13 cellular contexts compared by ENCODE assay signal in the genomic region with DNA sequence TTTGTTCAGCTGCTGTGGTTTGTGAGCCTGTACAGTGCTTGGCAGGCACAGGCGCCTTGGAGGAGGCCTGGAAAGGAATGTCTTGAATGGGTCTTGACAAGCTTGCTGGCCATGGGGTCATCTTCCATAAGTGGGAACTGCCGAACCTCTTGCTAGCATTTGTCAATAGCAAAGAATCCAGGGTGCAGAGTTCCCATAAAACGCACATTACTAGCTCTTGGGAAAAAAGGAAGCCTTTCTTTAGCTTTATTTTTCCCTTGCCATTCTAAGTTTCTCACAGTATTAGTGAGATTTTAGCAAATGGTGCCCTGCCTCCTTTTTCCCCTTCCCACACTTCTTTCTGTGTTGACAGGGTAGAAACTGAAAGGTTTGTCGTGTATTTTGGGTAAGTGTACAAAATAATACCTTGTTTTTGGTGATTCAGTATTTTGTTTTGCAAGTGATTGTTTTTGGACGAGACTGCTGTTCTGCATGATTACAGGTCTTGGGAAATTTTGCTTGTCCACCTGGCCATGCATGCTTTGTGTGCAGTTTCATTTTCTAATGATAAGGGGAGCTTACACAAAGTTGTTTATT.
DNase-seq lines count a peak whose midpoint lies in the region; ATAC-seq and TF ChIP-seq lines count a peak whose summit lies in the region.
"Had no signal": no experiment of that assay in that cellular context is flagged by ENCODE, and none has a peak within 500 bp of the region (broad histone marks: within the 10 kb centered on the region; RNA-seq: fewer than 3 reads in every experiment).

No MANE protein-coding gene starts in this region.

- H3K27ac Mint-ChIP-seq in neural crest cell (ENCODE audit: unreplicated experiment), result no peak overlapping the region
- H3K27ac Mint-ChIP-seq: activated CD8-positive, alpha-beta T cell treated with anti-CD3 and anti-CD28 coated beads, Interleukin-2, amount 10 ng/mL, durations not matched to agents 7 days and 5 days had no signal

- DNase-seq in SK-N-DZ (ENCODE audit: low spot score) (peak; percentile 36), neural crest cell (ENCODE audit: low read depth, low spot score) (peak; percentile 9), cerebellar cortex (ENCODE audit: low spot score) (no peak), NCI-H2196 treated with DMSO at 0.1 percent for 48 hours (lab: John Stamatoyannopoulos, UW; ENCODE audit: unreplicated experiment) (no peak), ACHN (no peak)
- DNase-seq: activated CD8-positive, alpha-beta T cell treated with anti-CD3 and anti-CD28 coated beads, Interleukin-2, amount 10 ng/mL, durations not matched to agents 7 days and 5 days; aorta; lower lobe of right lung; MV-4-11; stimulated activated naive CD4-positive, alpha-beta T cell had no signal

- no peak for TF ChIP-seq CTCF in neural crest cell (conservative IDR thresholded peaks at IDR 0.05)

- ATAC-seq in GM18502 (IDR thresholded peaks at IDR 0.05; ENCODE audit: poor library complexity, unreplicated experiment) (peak; percentile 63), GM21619 (IDR thresholded peaks at IDR 0.05; ENCODE audit: unreplicated experiment) (peak; percentile 48), GM19324 (IDR thresholded peaks at IDR 0.05; ENCODE audit: low FRiP score, unreplicated experiment) (no peak)
- ATAC-seq: activated CD8-positive, alpha-beta T cell treated with anti-CD3 and anti-CD28 coated beads, Interleukin-2, amount 10 ng/mL, durations not matched to agents 7 days and 5 days; lower lobe of right lung had no signal

- in situ Hi-C loops in ACHN (cut with HindIII; ENCODE audit: low pct_ligation_motif_present, low pct_unique_long_range_greater_than_20kb, low sequenced_read_pairs), result no loop called here

- H3K9me3 Mint-ChIP-seq in neural crest cell, result peaks cover 2% of the 10 kb centered on the region

- peaks cover 45% of the 10 kb centered on the region for H3K4me1 Mint-ChIP-seq in neural crest cell

- H3K27me3 Mint-ChIP-seq in neural crest cell (ENCODE audit: low read depth), result no peaks in the 10 kb centered on the region

- H3K4me3 Mint-ChIP-seq in neural crest cell, result peak overlapping the region; percentile 43
- H3K4me3 Mint-ChIP-seq: activated CD8-positive, alpha-beta T cell treated with anti-CD3 and anti-CD28 coated beads, Interleukin-2, amount 10 ng/mL, durations not matched to agents 7 days and 5 days had no signal

- H3K36me3 Mint-ChIP-seq in neural crest cell (ENCODE audit: low read depth), result peaks cover 3% of the 10 kb centered on the region

Comparison
In these comparisons a context has a peak if more than half of its experiments do, and no peak if none do; other contexts are left out.
1. DNase-seq: peak in SK-N-DZ (single experiment) and neural crest cell (single experiment); none in cerebellar cortex (single experiment), NCI-H2196 treated with DMSO at 0.1 percent for 48 hours (single experiment) and ACHN (single experiment).